ENCODE assay signal across 12 cellular contexts in the genomic region with DNA sequence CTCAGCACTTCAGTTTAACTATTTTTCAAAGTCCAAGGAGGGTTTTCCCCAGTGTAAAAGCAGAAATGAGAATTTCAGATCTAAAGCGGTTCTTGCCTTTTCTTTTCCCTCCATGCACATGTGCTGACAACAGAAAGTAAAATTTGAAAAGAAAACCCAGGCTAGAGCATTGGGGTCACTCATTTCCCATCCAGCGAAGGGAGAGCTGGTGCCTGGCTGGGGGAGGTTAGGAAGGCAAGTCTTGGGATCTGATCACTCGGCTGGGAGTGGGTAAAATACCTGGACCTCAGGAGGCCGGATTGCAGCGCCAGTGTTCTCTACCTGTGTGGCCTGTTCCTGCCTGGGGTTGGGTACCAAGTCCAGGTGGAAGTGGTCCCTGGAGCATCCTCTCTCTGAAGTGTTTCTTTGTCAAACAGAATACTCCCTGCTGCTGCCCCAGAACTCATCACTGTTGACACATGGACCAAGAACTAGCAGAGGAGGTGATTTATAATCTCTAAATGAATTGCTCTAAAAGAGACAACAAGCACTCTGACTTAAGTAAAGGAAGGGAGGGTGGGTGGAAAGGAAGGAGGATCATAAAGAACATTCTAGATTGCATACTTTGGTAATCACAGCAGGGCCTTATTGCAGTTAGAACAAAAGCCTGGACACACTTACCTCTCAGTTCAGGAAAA.
A peak's percentile ranks its signal among the peaks of the same experiment; 100 is the strongest.
DNase-seq lines count a peak whose midpoint lies in the region; ATAC-seq and TF ChIP-seq lines count a peak whose summit lies in the region.
"Had no signal": no experiment of that assay in that cellular context is flagged by ENCODE, and none has a peak within 500 bp of the region (broad histone marks: within the 10 kb centered on the region; RNA-seq: fewer than 3 reads in every experiment).

No MANE protein-coding gene starts in this region.

- DNase-seq in T-helper 17 cell (no peak), SK-N-DZ (ENCODE audit: low spot score) (no peak), suprapubic skin (ENCODE audit: low spot score in 2 of 2) (no peak), Ammon's horn (ENCODE audit: low spot score) (no peak), neuronal stem cell (ENCODE audit: low spot score) (no peak)
- DNase-seq: CD4-positive, alpha-beta T cell; left ventricle myocardium superior had no signal

- H2AK5ac ChIP-seq in neuronal stem cell (ENCODE audit: low read depth, low read length), result no peak overlapping the region

- peak overlapping the region; percentile 49 for H3K27ac Mint-ChIP-seq in T-helper 17 cell
- H3K27ac Mint-ChIP-seq: CD4-positive, alpha-beta T cell; dendritic cell treated with granulocyte-macrophage colony-stimulating factor and Interleukin-4, amounts not matched to agents 40 ng/mL and 50 ng/mL, for 4 days had no signal

- no peak overlapping the region for H2AFZ ChIP-seq in neuronal stem cell (ENCODE audit: low read length)

- no peak overlapping the region for H3K9ac ChIP-seq in neuronal stem cell (ENCODE audit: low read depth, low read length, poor library complexity)

- no peak overlapping the region for H3K14ac ChIP-seq in neuronal stem cell (ENCODE audit: low read length)

- no peak overlapping the region for H2BK120ac ChIP-seq in neuronal stem cell (ENCODE audit: low read depth, low read length)

- H3K4me3 ChIP-seq in suprapubic skin, result no peak overlapping the region
- no peak overlapping the region for H3K4me3 ChIP-seq in neuronal stem cell (ENCODE audit: low read length in 2 of 2)
- H3K4me3 ChIP-seq: prostate gland had no signal

- H3K79me1 ChIP-seq in neuronal stem cell (ENCODE audit: low read depth, low read length), result no peaks in the 10 kb centered on the region

- no peak for TF ChIP-seq POLR2A in suprapubic skin (IDR thresholded peaks at IDR 0.05)

- H3K18ac ChIP-seq in neuronal stem cell (ENCODE audit: low read length), result no peak overlapping the region

- ATAC-seq in GM18498 (IDR thresholded peaks at IDR 0.05; ENCODE audit: unreplicated experiment) (peak; percentile 76), GM19328 (IDR thresholded peaks at IDR 0.05; ENCODE audit: unreplicated experiment) (peak; percentile 64), HG02798 (IDR thresholded peaks at IDR 0.05; ENCODE audit: poor library complexity, unreplicated experiment) (peak; percentile 88), T-helper 17 cell (no peak)
- ATAC-seq: left ventricle myocardium superior had no signal

- no peak overlapping the region for H3K23ac ChIP-seq in neuronal stem cell (ENCODE audit: low read depth, low read length, poor library complexity)

- H3K36me3 ChIP-seq in suprapubic skin (no peaks in the 10 kb centered on the region), neuronal stem cell (replicated peaks in 1 of 2; ENCODE audit: control insufficient read depth in 2 of 2, insufficient read depth in 2 of 2, low read length in 2 of 2) (peaks cover 0 to 16% of the 10 kb centered on the region in 2 donors)
- H3K36me3 ChIP-seq: prostate gland had no signal

- H2BK15ac ChIP-seq in neuronal stem cell (ENCODE audit: low read length), result no peak overlapping the region

- H3K4ac ChIP-seq in neuronal stem cell (ENCODE audit: low read length), result no peak overlapping the region

- H3K27me3 ChIP-seq in suprapubic skin, result no peaks in the 10 kb centered on the region
- no peaks in the 10 kb centered on the region for H3K27me3 ChIP-seq in neuronal stem cell (ENCODE audit: control insufficient read depth in 3 of 3, insufficient read depth in 3 of 3, low read depth in 1 of 3, low read length in 3 of 3)

- no peak for TF ChIP-seq EP300 in suprapubic skin (IDR thresholded peaks at IDR 0.05)

- H4K91ac ChIP-seq in neuronal stem cell (ENCODE audit: low read depth, low read length, poor library complexity), result no peak overlapping the region

- no peaks in the 10 kb centered on the region for H3K27me3 Mint-ChIP-seq in T-helper 17 cell
- H3K27me3 Mint-ChIP-seq: CD4-positive, alpha-beta T cell; dendritic cell treated with granulocyte-macrophage colony-stimulating factor and Interleukin-4, amounts not matched to agents 40 ng/mL and 50 ng/mL, for 4 days had no signal

- no peak overlapping the region for H2BK5ac ChIP-seq in neuronal stem cell (ENCODE audit: low read length)

- no peak overlapping the region for H3K4me3 Mint-ChIP-seq in T-helper 17 cell
- H3K4me3 Mint-ChIP-seq: CD4-positive, alpha-beta T cell; dendritic cell treated with granulocyte-macrophage colony-stimulating factor and Interleukin-4, amounts not matched to agents 40 ng/mL and 50 ng/mL, for 4 days had no signal

- H4K8ac ChIP-seq in neuronal stem cell (ENCODE audit: low read depth, low read length), result no peak overlapping the region

- TF ChIP-seq CTCF in suprapubic skin (IDR thresholded peaks at IDR 0.05), result no peak

- H3K9me3 ChIP-seq in T-helper 17 cell (ENCODE audit: control insufficient read depth, low read length, poor library complexity, severe bottlenecking) (no peaks in the 10 kb centered on the region), suprapubic skin (no peaks in the 10 kb centered on the region), neuronal stem cell (replicated peaks in 1 of 2; ENCODE audit: control insufficient read depth in 2 of 2, insufficient read depth in 1 of 2, low read depth in 1 of 2, low read length in 2 of 2) (no peaks in the 10 kb centered on the region)
- H3K9me3 ChIP-seq: prostate gland had no signal

- no peak overlapping the region for H3K27ac ChIP-seq in suprapubic skin
- H3K27ac ChIP-seq in neuronal stem cell (replicated peaks; ENCODE audit: low read length), result no peak overlapping the region
- H3K27ac ChIP-seq: prostate gland had no signal

- H3K4me1 Mint-ChIP-seq in T-helper 17 cell, result peaks cover 16% of the 10 kb centered on the region

- peaks cover 14% of the 10 kb centered on the region for H3K4me1 ChIP-seq in suprapubic skin
- H3K4me1 ChIP-seq in neuronal stem cell (ENCODE audit: control insufficient read depth in 2 of 2, insufficient read depth in 1 of 2, low read depth in 1 of 2, low read length in 2 of 2), result peaks cover 0 to 7% of the 10 kb centered on the region in 2 donors
- H3K4me1 ChIP-seq: prostate gland had no signal

- peaks cover 2% of the 10 kb centered on the region for H3K36me3 Mint-ChIP-seq in T-helper 17 cell (ENCODE audit: low read depth)

- H3K4me2 ChIP-seq in neuronal stem cell (ENCODE audit: insufficient read depth, low read length, poor library complexity, severe bottlenecking), result no peak overlapping the region

- WGBS in suprapubic skin, result 96% methylated on average over 5 of the region's 5 CpGs
- WGBS in neuronal stem cell (ENCODE audit: extremely low coverage in 2 of 2, insufficient read length in 2 of 2, insufficient replicate concordance in 1 of 2), 2 donors, result no CpG with 5 or more reads among the region's 5 CpGs

- no peak overlapping the region for H2BK12ac ChIP-seq in neuronal stem cell (ENCODE audit: low read length)
